ENCODE assay signal across 18 cellular contexts in genomic region chr14:34111933-34112332, GRCh38.
DNase-seq lines count a peak whose midpoint lies in the region; ATAC-seq, FAIRE-seq and TF ChIP-seq lines count a peak whose summit lies in the region.
"Had no signal": no experiment of that assay in that cellular context is flagged by ENCODE, and none has a peak within 500 bp of the region (broad histone marks: within the 10 kb centered on the region; RNA-seq: fewer than 3 reads in every experiment).

No MANE protein-coding gene starts in this region.

- no peak overlapping the region for H3K56ac ChIP-seq in mesendoderm (ENCODE audit: low read length)

- H3K27me3 ChIP-seq in AG04450 (ENCODE audit: control insufficient read depth, insufficient read depth, low read length): no peaks in the 10 kb centered on the region
- H3K27me3 ChIP-seq in HAP-1 (ENCODE audit: low read depth): no peaks in the 10 kb centered on the region
- H3K27me3 ChIP-seq in GM12878 (replicated peaks in 1 of 2; ENCODE audit: control insufficient read depth in 2 of 2, insufficient read depth in 2 of 2, low read length in 1 of 2): no peaks in the 10 kb centered on the region
- no peaks in the 10 kb centered on the region for H3K27me3 ChIP-seq in mesendoderm (ENCODE audit: insufficient read depth, low read length, poor library complexity)
- H3K27me3 ChIP-seq: gastroesophageal sphincter, upper lobe of left lung had no signal

- H3K4ac ChIP-seq in mesendoderm (ENCODE audit: low read depth, low read length): no peak overlapping the region

- no peaks in the 10 kb centered on the region for H4K20me1 ChIP-seq in GM12878 (ENCODE audit: control insufficient read depth, insufficient read depth)

- CTCF ChIA-PET in AG04450 (lab: Charles Lee): no interaction called here
- CTCF ChIA-PET in GM12878 (lab: Yijun Ruan, JAX): no interaction called here

- TF ChIP-seq POLR2A in GM12878 (IDR thresholded peaks at IDR 0.05; ENCODE audit: low read depth, low read length): no peak

- ATAC-seq in GM12878: peak; percentile 29; the same call in 2 of the 3 replicates
- no peak for ATAC-seq in HG03439 (IDR thresholded peaks at IDR 0.05; ENCODE audit: unreplicated experiment)
- ATAC-seq: activated T-cell treated with anti-CD3 and anti-CD28 coated beads, Interleukin-2, amount 50 U/mL, for 72 hours; gastroesophageal sphincter; right cardiac atrium had no signal

- no peak overlapping the region for H3K4me3 ChIP-seq in AG04450 (ENCODE audit: low read depth, low read length)
- no peak overlapping the region for H3K4me3 ChIP-seq in HAP-1
- H3K4me3 ChIP-seq in GM12878: no peak overlapping the region
- H3K4me3 ChIP-seq in mesendoderm (ENCODE audit: low read length): no peak overlapping the region
- H3K4me3 ChIP-seq: gastroesophageal sphincter, upper lobe of left lung had no signal

- H3K27ac ChIP-seq in AG04450 (ENCODE audit: low read depth, low read length): no peak overlapping the region
- no peak overlapping the region for H3K27ac ChIP-seq in GM12878 (ENCODE audit: control insufficient read depth, insufficient read depth)
- H3K27ac ChIP-seq in mesendoderm (ENCODE audit: low read depth, low read length): no peak overlapping the region
- H3K27ac ChIP-seq: gastroesophageal sphincter, upper lobe of left lung had no signal

- H3K4me1 ChIP-seq in HAP-1 (peaks cover 38% of the 10 kb centered on the region), GM12878 (ENCODE audit: control insufficient read depth, insufficient read depth, low read length) (no peaks in the 10 kb centered on the region), mesendoderm (ENCODE audit: control insufficient read depth, low read depth, low read length) (no peaks in the 10 kb centered on the region)
- H3K4me1 ChIP-seq: gastroesophageal sphincter, upper lobe of left lung had no signal

- POLR2A ChIA-PET in AG04450 (lab: Yijun Ruan, JAX) (no interaction called here), GM12878 (lab: Charles Lee) (no interaction called here)

- H3K36me3 ChIP-seq in HAP-1 (replicated peaks): no peaks in the 10 kb centered on the region; the same call in 1 of the 2 replicates
- H3K36me3 ChIP-seq in GM12878 (ENCODE audit: control insufficient read depth in 2 of 2, insufficient read depth in 2 of 2, low read length in 1 of 2): no peaks in the 10 kb centered on the region
- no peaks in the 10 kb centered on the region for H3K36me3 ChIP-seq in mesendoderm (ENCODE audit: control insufficient read depth, insufficient read depth, low read length)
- H3K36me3 ChIP-seq: gastroesophageal sphincter, upper lobe of left lung had no signal

- intact Hi-C loops in GM12878 (cut with micrococcal nuclease; ENCODE audit: unreplicated experiment): no loop called here

- H2BK5ac ChIP-seq in mesendoderm (ENCODE audit: low read length): no peak overlapping the region

- TF ChIP-seq RAD21 in GM12878 (IDR thresholded peaks at IDR 0.05; ENCODE audit: insufficient read depth, low read depth, low read length): no peak

- H3K9ac ChIP-seq in GM12878 (ENCODE audit: control insufficient read depth, insufficient read depth, low read length) (no peak overlapping the region), mesendoderm (ENCODE audit: low read length) (no peak overlapping the region)

- H3K9me3 ChIP-seq in AG04450 (ENCODE audit: control insufficient read depth, insufficient read depth, low read length): no peaks in the 10 kb centered on the region
- peaks cover 3% of the 10 kb centered on the region; the same call in 1 of the 2 replicates for H3K9me3 ChIP-seq in HAP-1
- no peaks in the 10 kb centered on the region for H3K9me3 ChIP-seq in GM12878 (replicated peaks; ENCODE audit: control insufficient read depth, insufficient read depth, low read length)
- H3K9me3 ChIP-seq: gastroesophageal sphincter, upper lobe of left lung had no signal

- H3K4me2 ChIP-seq in GM12878 (ENCODE audit: control insufficient read depth, insufficient read depth): no peak overlapping the region
- H3K4me2 ChIP-seq in mesendoderm (ENCODE audit: low read length): no peak overlapping the region

- H3K79me2 ChIP-seq in GM12878 (ENCODE audit: control insufficient read depth, insufficient read depth, low read length) (no peaks in the 10 kb centered on the region), mesendoderm (ENCODE audit: control insufficient read depth, insufficient read depth, low read length) (no peaks in the 10 kb centered on the region)

- H3K23ac ChIP-seq in mesendoderm (ENCODE audit: low read length): no peak overlapping the region

- in situ Hi-C loops in HAP-1 (cut with MboI; ENCODE audit: low sequenced_read_pairs) (no loop called here), GM12878 (cut with MboI) (no loop called here)

- H2BK15ac ChIP-seq in mesendoderm (replicated peaks; ENCODE audit: low read depth): no peak overlapping the region

- BruUV-seq in GM12878 (replicated peaks; lab: Mats Ljungman, UMichigan): no TSS peak

- SMC1A ChIA-PET in GM12878 (lab: Charles Lee; ENCODE audit: uncharacterized antibody, unreplicated experiment): interaction anchor here (0.9 kb wide), 1 partner anchor 10 kb away, joined by 3 read pairs; no protein-coding TSS in a partner anchor

- no peak overlapping the region for H2AK5ac ChIP-seq in mesendoderm (ENCODE audit: low read length)

- TF ChIP-seq CTCF in AG04450 (IDR thresholded peaks at IDR 0.05; ENCODE audit: low read depth, low read length): 0 out of 2 replicates have a peak, but pooled peaks have one; percentile 4
- TF ChIP-seq CTCF in GM12878 (IDR thresholded peaks at IDR 0.05 in 2 of 3, conservative IDR thresholded peaks at IDR 0.05 in 1 of 3; ENCODE audit: control insufficient read depth in 2 of 3, extremely low read depth in 1 of 3, insufficient read depth in 1 of 3, low read depth in 3 of 3, low read length in 3 of 3): 0 out of 6 replicates have a peak, but pooled peaks of 1 of the 3 experiments have one; percentile 4

- no peak for TF ChIP-seq EP300 in GM12878 (IDR thresholded peaks at IDR 0.05; ENCODE audit: borderline replicate concordance in 1 of 2, control insufficient read depth in 1 of 2, low read depth in 2 of 2, low read length in 2 of 2)

- DNase-seq in AG04450 (ENCODE audit: low read depth, low spot score) (no peak), HAP-1 (ENCODE audit: low spot score in 2 of 2) (peak; percentile 56 to 65), GM12878 (ENCODE audit: low read depth, low spot score) (no peak), mesendoderm (peak; percentile 71), NCI-H2029 treated with DMSO at 0.1 percent for 48 hours (lab: John Stamatoyannopoulos, UW) (no peak), C1 segment of cervical spinal cord (lab: John Stamatoyannopoulos, UW) (no peak), NK-92 (lab: John Stamatoyannopoulos, UW; ENCODE audit: unreplicated experiment) (no peak)
- DNase-seq: activated B cell treated with CpG ODN at 0.5 μM for 24 hours; activated T-cell treated with anti-CD3 and anti-CD28 coated beads, Interleukin-2, amount 50 U/mL, for 72 hours; cortex of kidney; NCI-H1436 treated with DMSO at 0.1 percent for 48 hours; NCI-H345; right cardiac atrium; T-helper 2 cell; upper lobe of left lung had no signal

- WGBS in GM12878 (ENCODE audit: insufficient coverage, insufficient replicate concordance, low lambda C conversion rate, missing lambda C conversion rate): 0% methylated on average over 3 of the region's 3 CpGs
- no CpG with 5 or more reads among the region's 3 CpGs for WGBS in mesendoderm (ENCODE audit: extremely low coverage, insufficient coverage, low lambda C conversion rate)

- no peak overlapping the region for H3K18ac ChIP-seq in mesendoderm (ENCODE audit: low read length)

- H3K79me1 ChIP-seq in mesendoderm (ENCODE audit: low read length): no peaks in the 10 kb centered on the region

- H4K5ac ChIP-seq in mesendoderm (ENCODE audit: low read length): no peak overlapping the region

- H2AFZ ChIP-seq in GM12878 (ENCODE audit: control insufficient read depth, low read depth, low read length): no peak overlapping the region

- H2BK120ac ChIP-seq in mesendoderm (ENCODE audit: low read depth, low read length): no peak overlapping the region

- FAIRE-seq in GM12878 (lab: Jason Lieb, UNC): no peak
- FAIRE-seq: HTR-8/SVneo had no signal

- H4K8ac ChIP-seq in mesendoderm (ENCODE audit: low read depth, low read length): no peak overlapping the region

- RAD21 ChIA-PET in GM12878 (lab: Charles Lee; ENCODE audit: unreplicated experiment): no interaction called here

TF ChIP-seq in GM12878, 131 proteins besides CTCF, POLR2A, EP300 and RAD21 (continues in another document):
- no peak for TF ChIP-seq ZZZ3 (IDR thresholded peaks at IDR 0.05; ENCODE audit: control insufficient read depth, insufficient read length, low read depth)
- TF ChIP-seq, protein P1, sequence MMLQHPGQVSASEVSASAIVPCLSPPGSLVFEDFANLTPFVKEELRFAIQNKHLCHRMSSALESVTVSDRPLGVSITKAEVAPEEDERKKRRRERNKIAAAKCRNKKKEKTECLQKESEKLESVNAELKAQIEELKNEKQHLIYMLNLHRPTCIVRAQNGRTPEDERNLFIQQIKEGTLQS (IDR thresholded peaks at IDR 0.05; ENCODE audit: borderline replicate concordance, extremely low read depth, low read depth, low read length): no peak
- TF ChIP-seq ZNF622 (IDR thresholded peaks at IDR 0.05): no peak
- no peak for TF ChIP-seq E2F4 (IDR thresholded peaks at IDR 0.05; ENCODE audit: low read depth, low read length)
- TF ChIP-seq USF2 (IDR thresholded peaks at IDR 0.05; ENCODE audit: borderline replicate concordance, low read depth, low read length): no peak
- TF ChIP-seq MAX (IDR thresholded peaks at IDR 0.05; ENCODE audit: low read depth, low read length): no peak
- no peak for TF ChIP-seq ZNF207 (IDR thresholded peaks at IDR 0.05; ENCODE audit: borderline replicate concordance)
- TF ChIP-seq BHLHE40 (IDR thresholded peaks at IDR 0.05; ENCODE audit: borderline replicate concordance in 1 of 2, low read depth in 2 of 2, low read length in 1 of 2): no peak

Comparison
In these comparisons a context has a peak if more than half of its experiments do, and no peak if none do; other contexts are left out.
1. DNase-seq: peak in HAP-1 (2 of 2) and mesendoderm (single experiment); none in AG04450 (single experiment), GM12878 (single experiment), NCI-H2029 treated with DMSO at 0.1 percent for 48 hours (single experiment), C1 segment of cervical spinal cord (0 of 14) and NK-92 (single experiment).